Comparison of ENCODE assay signal across 8 cellular contexts in genomic region chr11:134223836-134224709, GRCh38. TPM values are rescaled to one million over a fixed set of nuclear protein-coding genes. Genes with fewer than 3 reads are reported as not detected.
DNase-seq lines count a peak whose midpoint lies in the region; ATAC-seq, FAIRE-seq and TF ChIP-seq lines count a peak whose summit lies in the region.

TSS of gene NCAPD3 (minus strand) at chr11:134223967. CDS start at chr11:134223926, 41 bp downstream.
TSS of gene VPS26B (plus strand) at chr11:134224671. CDS start at chr11:134225123, 452 bp downstream.

- peak within 1 kb of the TSS; percentile 99 for H2AFZ ChIP-seq in Loucy (ENCODE audit: low read length)

- H3K9me2 ChIP-seq in Loucy (replicated peaks; ENCODE audit: low read depth, low read length), result no peaks in the 10 kb centered on the region

- no peak for TF ChIP-seq CTCF in Loucy (conservative IDR thresholded peaks at IDR 0.05; ENCODE audit: low read length)

- no peaks in the 10 kb centered on the region for H3K27me3 ChIP-seq in Loucy (ENCODE audit: insufficient read depth, low read length, poor library complexity, severe bottlenecking)

- H3K4me1 ChIP-seq in Loucy (ENCODE audit: insufficient read depth, low read length, poor library complexity, severe bottlenecking), result peaks cover 65% of the 10 kb centered on the region

- H3K27me3 Mint-ChIP-seq in natural killer cell treated with Interleukin-12 subunit alpha and Interleukin-12 subunit beta and Interleukin-15 and Interleukin-18, amount 100 ng/mL, for 72 hours, result no peaks in the 10 kb centered on the region

- DNase-seq in EL (peak; percentile 96), H54 (ENCODE audit: insufficient read length, low spot score) (peak; percentile 93), fibroblast of peridontal ligament (ENCODE audit: extremely low read depth) (peak; percentile 94)
- DNase-seq in activated T-helper 9 cell treated with anti-CD3 and anti-CD28 coated beads, Interleukin-2, amount 50 U/mL, for 16 hours (ENCODE audit: low read depth), result peak; percentile 94
- DNase-seq in natural killer cell treated with Interleukin-12 subunit alpha and Interleukin-12 subunit beta and Interleukin-15 and Interleukin-18, amount 100 ng/mL, for 72 hours (ENCODE audit: low spot score), result peak; percentile 97
- DNase-seq in stimulated activated naive CD8-positive, alpha-beta T cell treated with anti-CD3 and anti-CD28 coated beads, Interleukin-15, Interleukin-2, amounts not matched to agents 100 U/mL and 50 U/mL, for 24 hours, result peak; percentile 96

- peak; percentile 67 for TF ChIP-seq POLR2A in H54 (IDR thresholded peaks at IDR 0.05; ENCODE audit: low read depth, low read length)
- TF ChIP-seq POLR2A in Raji (IDR thresholded peaks at IDR 0.05; ENCODE audit: insufficient read depth, low read depth, low read length), result peak; percentile 98

- peak; percentile 69 for FAIRE-seq in H54 (lab: Jason Lieb, UNC)

- peaks cover 3% of the 10 kb centered on the region; the same call in 1 of the 2 replicates for H3K36me3 ChIP-seq in Loucy (ENCODE audit: insufficient read depth, low read length)

- H3K36me3 Mint-ChIP-seq in natural killer cell treated with Interleukin-12 subunit alpha and Interleukin-12 subunit beta and Interleukin-15 and Interleukin-18, amount 100 ng/mL, for 72 hours, result peaks cover 13% of the 10 kb centered on the region

- no peaks in the 10 kb centered on the region for H3K9me3 Mint-ChIP-seq in natural killer cell treated with Interleukin-12 subunit alpha and Interleukin-12 subunit beta and Interleukin-15 and Interleukin-18, amount 100 ng/mL, for 72 hours

- peaks cover 30% of the 10 kb centered on the region for H4K20me1 ChIP-seq in Loucy (ENCODE audit: insufficient read depth, low read length, poor library complexity, severe bottlenecking)

- H3K27ac Mint-ChIP-seq in natural killer cell treated with Interleukin-12 subunit alpha and Interleukin-12 subunit beta and Interleukin-15 and Interleukin-18, amount 100 ng/mL, for 72 hours, result peak within 1 kb of the TSS; percentile 96 to 98

- peak within 1 kb of the TSS; percentile 97 for H3K4me3 Mint-ChIP-seq in natural killer cell treated with Interleukin-12 subunit alpha and Interleukin-12 subunit beta and Interleukin-15 and Interleukin-18, amount 100 ng/mL, for 72 hours

- H3K4me1 Mint-ChIP-seq in natural killer cell treated with Interleukin-12 subunit alpha and Interleukin-12 subunit beta and Interleukin-15 and Interleukin-18, amount 100 ng/mL, for 72 hours (ENCODE audit: low read depth in 2 of 2), result peaks cover 51 to 60% of the 10 kb centered on the region in 2 donors

- peak within 1 kb of the TSS; percentile 96 for H3K4me2 ChIP-seq in Loucy (ENCODE audit: low read depth, low read length, poor library complexity, severe bottlenecking)

- H3F3A ChIP-seq in Loucy (ENCODE audit: low read depth), result no peaks in the 10 kb centered on the region

- H3K9ac ChIP-seq in Loucy (ENCODE audit: low read depth, low read length, poor library complexity, severe bottlenecking), result peak within 1 kb of the TSS; percentile 82

- H3K79me2 ChIP-seq in Loucy (ENCODE audit: insufficient read depth, low read length), result peaks cover 81% of the 10 kb centered on the region

- peak; percentile 87 to 92 for ATAC-seq in natural killer cell treated with Interleukin-12 subunit alpha and Interleukin-12 subunit beta and Interleukin-15 and Interleukin-18, amount 100 ng/mL, for 72 hours
- peak; percentile 82 for ATAC-seq in stimulated activated naive CD8-positive, alpha-beta T cell treated with anti-CD3 and anti-CD28 coated beads, Interleukin-15, Interleukin-2, amounts not matched to agents 100 U/mL and 50 U/mL, for 24 hours

- peak within 1 kb of the TSS; percentile 82 for H3K4me3 ChIP-seq in Loucy (ENCODE audit: low read length, poor library complexity, severe bottlenecking)

- no peaks in the 10 kb centered on the region for H3K9me3 ChIP-seq in Loucy (ENCODE audit: insufficient read depth, low read depth, low read length)

RNA-seq across cellular contexts. Expression of gene NCAPD3, which starts in this region (rescaled TPM):
- total RNA-seq in natural killer cell treated with Interleukin-12 subunit alpha and Interleukin-12 subunit beta and Interleukin-15 and Interleukin-18, amount 100 ng/mL, for 72 hours, result 100 to 1,000 TPM in 1 of 2 donors, 10 to 100 TPM in 1; 55.6 to 121 TPM

RNA-seq across cellular contexts. Expression of gene VPS26B, which starts in this region (rescaled TPM):
- total RNA-seq in natural killer cell treated with Interleukin-12 subunit alpha and Interleukin-12 subunit beta and Interleukin-15 and Interleukin-18, amount 100 ng/mL, for 72 hours, result 10 to 100 TPM; 33.5 to 33.9 TPM

Comparison
In these comparisons a context has a peak if more than half of its experiments do, and no peak if none do; other contexts are left out.
1. Peak in every context shown above with its lines: DNase-seq, ATAC-seq and H3K4me3 ChIP-seq.